In the genomic region with DNA sequence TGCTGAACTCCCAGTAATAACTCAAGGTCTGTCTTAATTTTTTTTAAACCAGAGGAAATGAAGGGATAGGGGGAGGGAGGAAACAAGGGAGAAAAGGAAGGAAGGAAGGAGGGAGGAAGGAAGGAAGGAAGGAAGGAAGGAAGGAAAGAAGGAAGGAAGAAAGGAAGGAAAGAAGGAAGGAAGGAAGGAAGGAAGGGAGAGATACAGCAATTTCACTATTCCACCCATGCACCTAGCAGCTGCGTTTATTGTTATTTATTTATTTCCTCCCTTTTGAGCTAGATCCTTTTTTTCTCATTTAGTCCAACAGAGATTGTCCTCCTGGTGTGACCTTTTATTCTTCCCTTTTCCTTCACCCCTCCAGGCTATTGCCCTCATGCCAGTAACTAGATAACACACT, we compare ENCODE assay signal across 1 cellular context.
TF ChIP-seq lines count a peak whose summit lies in the region.

No MANE protein-coding gene starts in this region.

TF ChIP-seq in HepG2, 621 proteins besides CTCF, POLR2A, EP300 and RAD21 (continued from another document):
- TF ChIP-seq, protein P1, sequence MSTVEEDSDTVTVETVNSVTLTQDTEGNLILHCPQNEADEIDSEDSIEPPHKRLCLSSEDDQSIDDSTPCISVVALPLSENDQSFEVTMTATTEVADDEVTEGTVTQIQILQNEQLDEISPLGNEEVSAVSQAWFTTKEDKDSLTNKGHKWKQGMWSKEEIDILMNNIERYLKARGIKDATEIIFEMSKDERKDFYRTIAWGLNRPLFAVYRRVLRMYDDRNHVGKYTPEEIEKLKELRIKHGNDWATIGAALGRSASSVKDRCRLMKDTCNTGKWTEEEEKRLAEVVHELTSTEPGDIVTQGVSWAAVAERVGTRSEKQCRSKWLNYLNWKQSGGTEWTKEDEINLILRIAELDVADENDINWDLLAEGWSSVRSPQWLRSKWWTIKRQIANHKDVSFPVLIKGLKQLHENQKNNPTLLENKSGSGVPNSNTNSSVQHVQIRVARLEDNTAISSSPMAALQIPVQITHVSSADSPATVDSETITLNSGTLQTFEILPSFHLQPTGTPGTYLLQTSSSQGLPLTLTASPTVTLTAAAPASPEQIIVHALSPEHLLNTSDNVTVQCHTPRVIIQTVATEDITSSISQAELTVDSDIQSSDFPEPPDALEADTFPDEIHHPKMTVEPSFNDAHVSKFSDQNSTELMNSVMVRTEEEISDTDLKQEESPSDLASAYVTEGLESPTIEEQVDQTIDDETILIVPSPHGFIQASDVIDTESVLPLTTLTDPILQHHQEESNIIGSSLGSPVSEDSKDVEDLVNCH (CRISPR knock-in tag; IDR thresholded peaks at IDR 0.05) = no peak
- no peak for TF ChIP-seq NCOR1 (IDR thresholded peaks at IDR 0.05; ENCODE audit: borderline replicate concordance, low read length)
